Comparison of ENCODE assay signal across 29 cellular contexts in the genomic region with DNA sequence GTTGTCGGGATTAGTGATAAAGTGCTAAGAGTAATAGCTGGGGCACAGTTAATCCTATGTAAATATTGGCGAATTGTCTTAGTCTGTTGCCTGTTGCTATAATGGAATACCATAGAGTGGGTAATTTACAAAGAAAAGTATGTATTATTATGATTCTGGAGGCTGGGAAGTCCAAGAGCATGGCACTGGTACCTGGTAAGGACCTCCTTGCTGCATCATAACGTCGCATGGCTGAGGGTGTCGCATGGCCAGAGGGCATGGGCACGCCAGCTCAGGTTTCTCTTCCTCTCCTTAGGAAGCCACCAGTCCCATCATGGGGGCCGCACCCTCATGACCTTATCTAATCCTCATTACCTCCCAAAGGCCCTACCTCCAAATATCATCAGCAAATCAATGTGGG. TPM values are rescaled to one million over a fixed set of nuclear protein-coding genes. Genes with fewer than 3 reads are reported as not detected.
"Had no signal": no experiment of that assay in that cellular context is flagged by ENCODE, and none has a peak within 500 bp of the region (broad histone marks: within the 10 kb centered on the region; RNA-seq: fewer than 3 reads in every experiment).

No MANE protein-coding gene starts in this region.

- H3K4me3 ChIP-seq: left lung, lower lobe of right lung, pancreas, prostate gland, sigmoid colon, spleen, stomach, testis, thyroid gland, transverse colon, upper lobe of left lung, vagina had no signal

- DNase-seq: hippocampal formation; kidney glomerular epithelial cell; left cardiac atrium; left lung; lower lobe of right lung; mammary epithelial cell; mesenchymal stem cell; naive thymus-derived CD8-positive, alpha-beta T cell; nucleus accumbens; pancreas; posterior cingulate gyrus; retina; right cardiac atrium; sigmoid colon; small intestine; spleen; stimulated activated CD4-positive, alpha-beta T cell treated with anti-CD3 and anti-CD28 coated beads, Interleukin-4, amount 100 ng/mL, for 24 hours; stimulated activated naive CD8-positive, alpha-beta T cell treated with anti-CD3 and anti-CD28 coated beads, Interleukin-15, Interleukin-2, amounts not matched to agents 100 U/mL and 50 U/mL, for 24 hours; stomach; testis; thyroid gland; transverse colon; upper lobe of left lung had no signal

- ATAC-seq: left cardiac atrium; left lung; lower lobe of right lung; naive thymus-derived CD8-positive, alpha-beta T cell; pancreas; right cardiac atrium; stimulated activated memory B cell treated with anti-CD40 and anti-IgM and Interleukin-4, amounts not matched to agents 10 μg/mL and 1 μg/mL and 100 μg/mL, for 72 hours; stimulated activated naive CD8-positive, alpha-beta T cell treated with anti-CD3 and anti-CD28 coated beads, Interleukin-15, Interleukin-2, amounts not matched to agents 100 U/mL and 50 U/mL, for 24 hours had no signal

- H3K4me1 Mint-ChIP-seq: nephron, neural crest cell had no signal

- H3K4me1 ChIP-seq: left lung, lower lobe of right lung, prostate gland, spleen, stomach, testis, transverse colon had no signal

- H3K4me3 Mint-ChIP-seq: naive thymus-derived CD8-positive, alpha-beta T cell; nephron; neural crest cell; stimulated activated memory B cell treated with anti-CD40 and anti-IgM and Interleukin-4, amounts not matched to agents 10 μg/mL and 1 μg/mL and 100 μg/mL, for 72 hours had no signal

- H3K27me3 ChIP-seq: left lung, pancreas, sigmoid colon, spleen, testis, thyroid gland, transverse colon, upper lobe of left lung, vagina had no signal

- H3K27me3 Mint-ChIP-seq: stimulated activated memory B cell treated with anti-CD40 and anti-IgM and Interleukin-4, amounts not matched to agents 10 μg/mL and 1 μg/mL and 100 μg/mL, for 72 hours had no signal

- H3K9me3 ChIP-seq: pancreas, prostate gland, testis, thyroid gland, vagina had no signal

- H3K36me3 ChIP-seq: left lung, lower lobe of right lung, pancreas, prostate gland, sigmoid colon, spleen, stomach, thyroid gland, transverse colon, upper lobe of left lung, vagina had no signal

- H3K9me3 Mint-ChIP-seq: neural crest cell had no signal

- H3K27ac Mint-ChIP-seq: naive thymus-derived CD8-positive, alpha-beta T cell; nephron; stimulated activated memory B cell treated with anti-CD40 and anti-IgM and Interleukin-4, amounts not matched to agents 10 μg/mL and 1 μg/mL and 100 μg/mL, for 72 hours had no signal

- H3K27ac ChIP-seq: left lung, lower lobe of right lung, pancreas, prostate gland, sigmoid colon, spleen, stomach, testis, thyroid gland, transverse colon, upper lobe of left lung had no signal

- FAIRE-seq: keratinocyte, pancreas, small intestine had no signal

RNA-seq across cellular contexts. Expression of a gene that starts 29.7 kb away (rescaled TPM):
- total RNA-seq: mammary epithelial cell had no signal
